8 cellular contexts compared by ENCODE assay signal in genomic region chr17:59513934-59514841, GRCh38. TPM values are rescaled to one million over a fixed set of nuclear protein-coding genes. Genes with fewer than 3 reads are reported as not detected.
A peak's percentile ranks its signal among the peaks of the same experiment; 100 is the strongest.
DNase-seq lines count a peak whose midpoint lies in the region; ATAC-seq, FAIRE-seq and TF ChIP-seq lines count a peak whose summit lies in the region.

No MANE protein-coding gene starts in this region.

- POLR2A ChIA-PET in HepG2 (lab: Yijun Ruan, JAX) = interaction anchor here (0.7 to 1.7 kb wide), 4 partner anchors 8 to 104 kb away, joined by 3 to 9 read pairs (median 3); partner anchors contain the start of gene CLTC

- intact Hi-C loops in HepG2 (cut with micrococcal nuclease; ENCODE audit: unreplicated experiment) = no loop called here

- H3K9me3 Mint-ChIP-seq in brain = peaks cover 0 to 2% (median 0%) of the 10 kb centered on the region in 5 experiments
- H3K9me3 Mint-ChIP-seq in stimulated activated memory B cell treated with anti-CD40 and anti-IgM and Interleukin-4, amounts not matched to agents 10 μg/mL and 1 μg/mL and 100 μg/mL, for 72 hours = no peaks in the 10 kb centered on the region

- ATAC-seq in HepG2 (peak; percentile 90), HG03108 (IDR thresholded peaks at IDR 0.05; ENCODE audit: unreplicated experiment) (no peak)
- no peak for ATAC-seq in stimulated activated memory B cell treated with anti-CD40 and anti-IgM and Interleukin-4, amounts not matched to agents 10 μg/mL and 1 μg/mL and 100 μg/mL, for 72 hours

- TF ChIP-seq POLR2A in HepG2 (IDR thresholded peaks at IDR 0.05; ENCODE audit: insufficient read depth in 1 of 2, low read depth in 2 of 2, low read length in 2 of 2) = no peak

- CTCF ChIA-PET in HepG2 (lab: Yijun Ruan, JAX; ENCODE audit: low intra/inter-chr PET ratio, low total read pairs) = no interaction called here

- H3K36me3 Mint-ChIP-seq in brain = no peaks in the 10 kb centered on the region
- H3K36me3 Mint-ChIP-seq in stimulated activated memory B cell treated with anti-CD40 and anti-IgM and Interleukin-4, amounts not matched to agents 10 μg/mL and 1 μg/mL and 100 μg/mL, for 72 hours = no peaks in the 10 kb centered on the region

- no peaks in the 10 kb centered on the region for H4K20me1 ChIP-seq in HepG2 (ENCODE audit: insufficient read depth, low read length)

- in situ Hi-C loops in G401 (cut with HindIII; ENCODE audit: low sequenced_read_pairs) (no loop called here), HepG2 (cut with HindIII; ENCODE audit: extremely low pct_ligation_motif_present, low pct_unique_long_range_greater_than_20kb) (no loop called here)

- peaks cover 55% of the 10 kb centered on the region for H3K4me1 ChIP-seq in HepG2 (ENCODE audit: insufficient read depth, low read length)

- no peak for TF ChIP-seq RAD21 in HepG2 (CRISPR knock-in tag; IDR thresholded peaks at IDR 0.05)

- H3K4me3 Mint-ChIP-seq in brain = peak overlapping the region in 1 of 5 experiments; percentile 9
- no peak overlapping the region for H3K4me3 Mint-ChIP-seq in stimulated activated memory B cell treated with anti-CD40 and anti-IgM and Interleukin-4, amounts not matched to agents 10 μg/mL and 1 μg/mL and 100 μg/mL, for 72 hours

- H3K27ac Mint-ChIP-seq in brain = peak overlapping the region; percentile 6 to 81 (median 55)
- H3K27ac Mint-ChIP-seq in stimulated activated memory B cell treated with anti-CD40 and anti-IgM and Interleukin-4, amounts not matched to agents 10 μg/mL and 1 μg/mL and 100 μg/mL, for 72 hours = no peak overlapping the region

- peak; percentile 66 for DNase-seq in G401 (ENCODE audit: low spot score)
- peak; percentile 84 for DNase-seq in NCI-H2196 treated with DMSO at 0.1 percent for 48 hours (lab: John Stamatoyannopoulos, UW; ENCODE audit: unreplicated experiment)
- peak; percentile 98 for DNase-seq in HepG2 (ENCODE audit: low spot score)
- no peak for DNase-seq in cerebellar nuclear complex (lab: John Stamatoyannopoulos, UW)
- DNase-seq in activated CD8-positive, alpha-beta memory T cell treated with anti-CD3 and anti-CD28 coated beads for 24 hours = no peak

- no peak overlapping the region for H2AFZ ChIP-seq in HepG2 (ENCODE audit: low read length)

- peak; percentile 87 for FAIRE-seq in HepG2 (lab: Jason Lieb, UNC)

- H3K4me2 ChIP-seq in HepG2 (ENCODE audit: low read depth, low read length) = peak overlapping the region; percentile 61

- peaks cover 3% of the 10 kb centered on the region for H3K27me3 Mint-ChIP-seq in brain
- H3K27me3 Mint-ChIP-seq in stimulated activated memory B cell treated with anti-CD40 and anti-IgM and Interleukin-4, amounts not matched to agents 10 μg/mL and 1 μg/mL and 100 μg/mL, for 72 hours = no peaks in the 10 kb centered on the region

- 10% methylated on average over 8 of the region's 8 CpGs for WGBS in HepG2 (ENCODE audit: low lambda C conversion rate)

- no TSS peak for BruUV-seq in HepG2 (replicated peaks; lab: Mats Ljungman, UMichigan)

- peak overlapping the region; percentile 53 for H3K27ac ChIP-seq in HepG2 (ENCODE audit: extremely low read length, insufficient read depth, low read length)

- no peaks in the 10 kb centered on the region for H3K36me3 ChIP-seq in HepG2 (replicated peaks in 1 of 2; ENCODE audit: control insufficient read depth in 1 of 2, insufficient read depth in 2 of 2, low read length in 2 of 2)

- H3K79me2 ChIP-seq in HepG2 (ENCODE audit: insufficient read depth, low read length) = no peaks in the 10 kb centered on the region

- H3K4me1 Mint-ChIP-seq in brain = peaks cover 16% of the 10 kb centered on the region
- peaks cover 5% of the 10 kb centered on the region for H3K4me1 Mint-ChIP-seq in stimulated activated memory B cell treated with anti-CD40 and anti-IgM and Interleukin-4, amounts not matched to agents 10 μg/mL and 1 μg/mL and 100 μg/mL, for 72 hours

- no peak for TF ChIP-seq CTCF in brain (conservative IDR thresholded peaks at IDR 0.05)
- TF ChIP-seq CTCF in HepG2 (CRISPR knock-in tag; IDR thresholded peaks at IDR 0.05) = no peak

- no peak overlapping the region for H3K9ac ChIP-seq in HepG2 (ENCODE audit: insufficient read depth, low read depth, low read length)

- peak; percentile 79 to 91 for TF ChIP-seq EP300 in HepG2 (IDR thresholded peaks at IDR 0.05; ENCODE audit: low read depth in 2 of 2, low read length in 2 of 2)
- TF ChIP-seq EP300 in HepG2 (CRISPR knock-in tag; IDR thresholded peaks at IDR 0.05; ENCODE audit: borderline replicate concordance) = peak; percentile 44; the same call in 1 of the 2 replicates

- no peaks in the 10 kb centered on the region for H3K9me3 ChIP-seq in HepG2 (ENCODE audit: low read length)

- H3K27me3 ChIP-seq in HepG2 (ENCODE audit: control insufficient read depth in 1 of 2, insufficient read depth in 2 of 2, low read length in 2 of 2) = no peaks in the 10 kb centered on the region

- H3K4me3 ChIP-seq in HepG2 (replicated peaks in 1 of 3; ENCODE audit: insufficient read depth in 1 of 3, low read depth in 2 of 3, low read length in 3 of 3) = no peak overlapping the region

TF ChIP-seq in HepG2, 621 proteins besides CTCF, POLR2A, EP300 and RAD21 (continues in another document):
- TF ChIP-seq RXRB (CRISPR knock-in tag; IDR thresholded peaks at IDR 0.05; ENCODE audit: borderline replicate concordance) (peak; percentile 77), MXI1 (IDR thresholded peaks at IDR 0.05; ENCODE audit: borderline replicate concordance, low read depth, low read length) (peak; percentile 59; the same call in 1 of the 3 replicates), ZNF44 (CRISPR knock-in tag; IDR thresholded peaks at IDR 0.05) (0 out of 2 replicates have a peak, but pooled peaks have one; percentile 78), PHB2 (IDR thresholded peaks at IDR 0.05; ENCODE audit: partially characterized antibody) (no peak), ZMAT3 (CRISPR knock-in tag; conservative IDR thresholded peaks at IDR 0.05) (0 out of 2 replicates have a peak, but pooled peaks have one; percentile 16), ZNF878 (CRISPR knock-in tag; IDR thresholded peaks at IDR 0.05) (peak; percentile 68; the same call in 1 of the 2 replicates), SPEN (CRISPR knock-in tag; IDR thresholded peaks at IDR 0.05; ENCODE audit: low read depth) (no peak), ZNF33B (CRISPR knock-in tag; IDR thresholded peaks at IDR 0.05) (no peak), PITX1 (CRISPR knock-in tag; IDR thresholded peaks at IDR 0.05) (peak; percentile 99), NR1H2 (CRISPR knock-in tag; IDR thresholded peaks at IDR 0.05; ENCODE audit: borderline replicate concordance, low read depth) (no peak), PHF20 (CRISPR knock-in tag; IDR thresholded peaks at IDR 0.05) (no peak), DPF2 (CRISPR knock-in tag; IDR thresholded peaks at IDR 0.05; ENCODE audit: borderline replicate concordance, low read depth) (peak; percentile 91), ZBTB2 (CRISPR knock-in tag; IDR thresholded peaks at IDR 0.05; ENCODE audit: low read depth) (no peak), AKAP8 (CRISPR knock-in tag; IDR thresholded peaks at IDR 0.05) (no peak), RELA (CRISPR knock-in tag; IDR thresholded peaks at IDR 0.05) (no peak), SUZ12 (IDR thresholded peaks at IDR 0.05; ENCODE audit: low read depth, low read length) (no peak), ETV6 (CRISPR knock-in tag; conservative IDR thresholded peaks at IDR 0.05) (no peak)

RNA-seq across cellular contexts. Expression of gene DHX40, which starts 51.2 kb away (rescaled TPM):
- total RNA-seq in G401 (2014; rRNA removed; shearing (Covaris generic)) = 66.5 and 90.4 TPM in 2 replicates
- polyA plus RNA-seq in brain (ENCODE audit: insufficient read depth, low read depth, low replicate concordance) (51.8 TPM), HepG2 (2011; rRNA removed) (16.5 and 22.2 TPM in 2 replicates)
- total RNA-seq in HepG2 (2016; rRNA removed; fragmentation: Illumina TruSeq; extraction: Trizol) = 37.0 and 62.6 TPM in 2 replicates
- 3.0 and 3.8 TPM in 2 replicates for total RNA-seq in HepG2 (2016; cell fraction: cytosol; rRNA removed; fragmentation: Illumina TruSeq; extraction: Trizol; ENCODE audit: low read depth)
- total RNA-seq in HepG2 (2016; cell fraction: insoluble cytoplasmic fraction; rRNA removed; fragmentation: Illumina TruSeq; extraction: Trizol) = 34.6 and 66.1 TPM in 2 replicates
- total RNA-seq in HepG2 (2016; cell fraction: membrane; rRNA removed; fragmentation: Illumina TruSeq; extraction: Trizol) = 8.0 and 9.8 TPM in 2 replicates
- 19.3 and 21.1 TPM in 2 replicates for total RNA-seq in HepG2 (2016; cell fraction: nucleus; rRNA removed; fragmentation: Illumina TruSeq; extraction: Trizol)
- polyA plus RNA-seq in HepG2 (2011; cell fraction: cytosol; rRNA removed) = 9.4 and 14.4 TPM in 2 replicates
- polyA plus RNA-seq in HepG2 (2011; cell fraction: nucleus; rRNA removed) = 6.9 and 8.2 TPM in 2 replicates
- 16.5 and 24.7 TPM in 2 replicates for polyA plus RNA-seq in HepG2 (2012)
- 0.87 and 0.92 TPM in 2 replicates for polyA plus RNA-seq in HepG2 (2016; cell fraction: cytosol; fragmentation: Illumina TruSeq; extraction: Trizol; ENCODE audit: low read depth)
- polyA plus RNA-seq in HepG2 (2016; cell fraction: insoluble cytoplasmic fraction; fragmentation: Illumina TruSeq; extraction: Trizol; ENCODE audit: low read depth) = 34.8 and 38.4 TPM in 2 replicates
- 3.0 and 3.4 TPM in 2 replicates for polyA plus RNA-seq in HepG2 (2016; cell fraction: membrane; fragmentation: Illumina TruSeq; extraction: Trizol; ENCODE audit: low read depth)
- polyA plus RNA-seq in HepG2 (2016; cell fraction: nucleus; fragmentation: Illumina TruSeq; extraction: Trizol; ENCODE audit: insufficient read depth, low read depth) = 17.5 and 18.6 TPM in 2 replicates
- polyA minus RNA-seq in HepG2 (2011; rRNA and poly(A)+ RNA removed; ENCODE audit: low replicate concordance) = 14.9 and 18.7 TPM in 2 replicates
- polyA minus RNA-seq in HepG2 (2011; cell fraction: cytosol; rRNA and poly(A)+ RNA removed) = 28.8 and 30.5 TPM in 2 replicates
- 27.0 and 27.4 TPM in 2 replicates for polyA minus RNA-seq in HepG2 (2011; cell fraction: nucleus; rRNA and poly(A)+ RNA removed)

Comparison
In these comparisons a context has a peak if more than half of its experiments do, and no peak if none do; other contexts are left out.
1. DNase-seq: peak in G401 (single experiment), NCI-H2196 treated with DMSO at 0.1 percent for 48 hours (single experiment) and HepG2 (single experiment); none in cerebellar nuclear complex (0 of 2) and activated CD8-positive, alpha-beta memory T cell treated with anti-CD3 and anti-CD28 coated beads for 24 hours (single experiment).